ENCODE assay signal across 8 cellular contexts in the genomic region with DNA sequence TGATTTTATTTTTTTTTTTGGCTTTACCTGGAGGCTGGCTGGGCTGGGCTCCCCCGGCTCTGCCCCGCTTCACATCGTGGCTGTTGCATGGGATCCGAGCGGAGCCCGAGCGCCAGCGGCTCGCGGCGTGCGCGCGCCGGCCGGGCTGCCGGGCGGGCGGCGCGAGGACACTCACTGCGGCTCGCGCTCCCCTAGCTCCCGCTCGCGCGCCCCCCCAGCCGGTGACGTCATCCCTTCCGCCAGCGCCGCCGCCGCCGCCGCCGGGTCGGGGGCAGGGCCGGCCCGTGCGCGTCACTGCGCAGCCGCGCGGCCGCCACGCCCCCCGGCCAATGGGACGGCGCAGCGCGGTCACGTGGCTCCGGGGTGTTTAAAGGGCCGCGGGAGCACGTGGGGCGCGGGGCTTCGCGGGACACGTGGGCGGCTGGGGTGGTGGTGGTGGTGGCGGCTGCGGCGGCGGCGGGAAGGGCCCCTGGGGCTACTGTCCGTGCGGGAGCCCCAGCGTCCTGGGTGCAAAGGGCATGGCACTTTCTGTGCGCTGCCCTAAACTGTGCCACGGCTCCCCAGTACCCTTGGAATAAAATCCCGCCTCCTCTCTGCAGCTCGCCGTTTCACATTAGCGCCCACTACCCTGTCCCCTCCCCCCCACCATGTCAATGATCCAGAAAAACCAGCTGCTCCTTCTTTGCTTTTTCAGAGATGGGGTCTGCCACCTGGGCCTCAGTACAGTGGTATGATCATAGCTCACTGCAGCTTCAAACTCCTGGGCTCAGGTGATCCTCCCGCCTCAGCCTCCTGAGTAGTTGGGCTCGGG. TPM values are rescaled to one million over a fixed set of nuclear protein-coding genes. Genes with fewer than 3 reads are reported as not detected.
A peak's percentile ranks its signal among the peaks of the same experiment; 100 is the strongest.
DNase-seq lines count a peak whose midpoint lies in the region; ATAC-seq and TF ChIP-seq lines count a peak whose summit lies in the region.

A gene (minus strand): TSS at position 176 of the 811 bp plus-strand sequence. CDS start 54,672 bp downstream, outside the sequence.

- no peaks in the 10 kb centered on the region for H3K79me1 ChIP-seq in H9 (ENCODE audit: insufficient read depth, low read depth, low read length, poor library complexity, severe bottlenecking)

- H3K14ac ChIP-seq in H9 (ENCODE audit: insufficient read depth, low read length), result peak within 1 kb of the TSS; percentile 85; the same call in 1 of the 2 replicates

- no CpG with 5 or more reads among the region's 81 CpGs for WGBS in H9 (ENCODE audit: extremely low coverage, insufficient read length, low lambda C conversion rate)
- WGBS in endodermal cell (ENCODE audit: insufficient coverage in 1 of 2, insufficient read length in 1 of 2), 2 experiments, result 7 to 20% methylated on average over 8 to 81 of the region's 81 CpGs

- no peak within 1 kb of the TSS for H3K4ac ChIP-seq in H9 (ENCODE audit: low read depth, low read length)

- H3K4me1 ChIP-seq in H9 (ENCODE audit: insufficient read depth, low read length), result no peaks in the 10 kb centered on the region
- peaks cover 5% of the 10 kb centered on the region for H3K4me1 ChIP-seq in endodermal cell (ENCODE audit: control insufficient read depth, insufficient read depth, low read length)

- no peak within 1 kb of the TSS for H3T11ph ChIP-seq in H9 (ENCODE audit: low read length)

- H3K4me3 ChIP-seq in endodermal cell (ENCODE audit: low read length), result peak within 1 kb of the TSS; percentile 86

- H3K36me3 Mint-ChIP-seq in H9 (ENCODE audit: insufficient read depth in 1 of 3, low read depth in 3 of 3) (peaks cover 0 to 8% (median 0%) of the 10 kb centered on the region in 3 experiments; a peak in 3 of 7 replicates), endodermal cell (ENCODE audit: low read depth) (no peaks in the 10 kb centered on the region)

- H3K27me3 ChIP-seq in H9 (ENCODE audit: insufficient read depth, low read length) (peaks cover 6% of the 10 kb centered on the region), endodermal cell (ENCODE audit: control insufficient read depth, insufficient read depth, low read length, poor library complexity, severe bottlenecking) (peaks cover 11% of the 10 kb centered on the region)

- H2AFZ ChIP-seq in H9 (ENCODE audit: low read length), result no peak within 1 kb of the TSS

- no peak within 1 kb of the TSS for H4K5ac ChIP-seq in H9 (ENCODE audit: insufficient read length, low read depth, low read length)

- H3K18ac ChIP-seq in H9 (ENCODE audit: insufficient read length, low read depth, low read length), result peak within 1 kb of the TSS; percentile 81

- H3K9ac ChIP-seq in H9 (ENCODE audit: extremely low read depth, insufficient read length, low read length) (peak within 1 kb of the TSS; percentile 59), endodermal cell (ENCODE audit: extremely low read depth, low read length, poor library complexity, severe bottlenecking) (peak within 1 kb of the TSS; percentile 84)

- no peak within 1 kb of the TSS for H4K91ac ChIP-seq in H9 (ENCODE audit: insufficient read length, low read depth, low read length)

- H2BK120ac ChIP-seq in H9 (ENCODE audit: low read depth, low read length, poor library complexity, severe bottlenecking), result no peak within 1 kb of the TSS

- H3K79me2 ChIP-seq in H9 (ENCODE audit: insufficient read depth, low read length), result peaks cover 9% of the 10 kb centered on the region; the same call in 1 of the 2 replicates

- no peak for ATAC-seq in GM21528 (IDR thresholded peaks at IDR 0.05; ENCODE audit: low FRiP score, unreplicated experiment)

- H3K9me3 Mint-ChIP-seq in H9 (peaks cover 4 to 5% of the 10 kb centered on the region in 2 experiments; a peak in 4 of 5 replicates), endodermal cell (peaks cover 5% of the 10 kb centered on the region)

- no peaks in the 10 kb centered on the region for H4K20me1 ChIP-seq in H9 (ENCODE audit: control insufficient read depth, insufficient read depth, insufficient read length)

- H3K27ac Mint-ChIP-seq in H9 (peak within 1 kb of the TSS; percentile 65 to 93 (median 90); a peak in 3 of 7 replicates), endodermal cell (peak within 1 kb of the TSS; percentile 92)

- peak within 1 kb of the TSS; percentile 72 for H3K4me2 ChIP-seq in H9 (ENCODE audit: insufficient read depth, insufficient read length, low read length)

- no peak within 1 kb of the TSS for H2BK12ac ChIP-seq in H9 (ENCODE audit: insufficient read length, low read depth, low read length)

- no peaks in the 10 kb centered on the region for H3K36me3 ChIP-seq in endodermal cell (ENCODE audit: control insufficient read depth, insufficient read depth, low read length)

- no peak for TF ChIP-seq CTCF in AG09319 (IDR thresholded peaks at IDR 0.05; ENCODE audit: low read depth, low read length)
- TF ChIP-seq CTCF in H9 (conservative IDR thresholded peaks at IDR 0.05), result no peak
- TF ChIP-seq CTCF in endodermal cell (conservative IDR thresholded peaks at IDR 0.05), result no peak

- H2BK15ac ChIP-seq in H9 (ENCODE audit: low read depth, low read length), result no peak within 1 kb of the TSS

- no peak within 1 kb of the TSS for H2BK5ac ChIP-seq in H9 (ENCODE audit: insufficient read length, low read length)

- H3K9me3 ChIP-seq in H9 (ENCODE audit: control insufficient read depth, low read depth, low read length) (no peaks in the 10 kb centered on the region), endodermal cell (ENCODE audit: control insufficient read depth, low read length) (no peaks in the 10 kb centered on the region)

- H3K4me3 Mint-ChIP-seq in H9 (peak within 1 kb of the TSS; percentile 79 to 85), endodermal cell (peak within 1 kb of the TSS; percentile 86)

- H3K27me3 Mint-ChIP-seq in H9 (ENCODE audit: low read depth) (peaks cover 45% of the 10 kb centered on the region), endodermal cell (ENCODE audit: insufficient read depth) (peaks cover 29% of the 10 kb centered on the region)

- H3K23me2 ChIP-seq in H9 (ENCODE audit: insufficient read length, low read depth, low read length, poor library complexity, severe bottlenecking), result peaks cover 10% of the 10 kb centered on the region

- H3K56ac ChIP-seq in H9 (ENCODE audit: insufficient read length, low read depth, low read length), result no peak within 1 kb of the TSS

- H2BK20ac ChIP-seq in H9 (ENCODE audit: low read depth, low read length, poor library complexity, severe bottlenecking), result no peak within 1 kb of the TSS

- H3K23ac ChIP-seq in H9 (ENCODE audit: insufficient read length, low read depth, low read length), result no peak within 1 kb of the TSS

- H3K4me1 Mint-ChIP-seq in H9 (peaks cover 24 to 33% of the 10 kb centered on the region in 2 experiments), endodermal cell (peaks cover 23% of the 10 kb centered on the region)

- no peak within 1 kb of the TSS for H3K27ac ChIP-seq in H9 (ENCODE audit: insufficient read length, low read depth, low read length)
- H3K27ac ChIP-seq in endodermal cell (ENCODE audit: low read depth, low read length), result peak within 1 kb of the TSS; percentile 93

- H4K8ac ChIP-seq in H9 (replicated peaks; ENCODE audit: insufficient read length, low read depth, low read length), result no peak within 1 kb of the TSS

- H2AK5ac ChIP-seq in H9 (ENCODE audit: insufficient read length, low read length), result no peak within 1 kb of the TSS

- DNase-seq in AG09319 (ENCODE audit: extremely low read depth, low read depth) (peak; percentile 32), H9 (peak; percentile 88), NCI-H524 (lab: John Stamatoyannopoulos, UW) (peak; percentile 72 to 87), endodermal cell (peak; percentile 95), mesenteric fat pad (ENCODE audit: low spot score) (no peak)
- DNase-seq in activated CD8-positive, alpha-beta memory T cell treated with anti-CD3 and anti-CD28 coated beads, Interleukin-2, amount 50 U/mL, for 1 hour (ENCODE audit: extremely low read depth), result peak; percentile 36
- peak; percentile 31 for DNase-seq in stimulated activated CD8-positive, alpha-beta memory T cell treated with anti-CD3 and anti-CD28 coated beads, Interleukin-12 subunit alpha, Interleukin-12 subunit beta, amount 100 ng/mL, for 24 hours (ENCODE audit: extremely low read depth)

RNA-seq across cellular contexts. Expression of the gene that starts here (rescaled TPM):
- total RNA-seq in H9 (2021) (182 and 186 TPM in 2 replicates), endodermal cell (100 to 1,000 TPM; 226 to 248 TPM), mesenteric fat pad (417 TPM)
- polyA plus RNA-seq in endodermal cell (2013, experiment 1 of 2), result 178 TPM
- 175 TPM for polyA plus RNA-seq in endodermal cell (2013, experiment 2 of 2)
